In the genomic region with DNA sequence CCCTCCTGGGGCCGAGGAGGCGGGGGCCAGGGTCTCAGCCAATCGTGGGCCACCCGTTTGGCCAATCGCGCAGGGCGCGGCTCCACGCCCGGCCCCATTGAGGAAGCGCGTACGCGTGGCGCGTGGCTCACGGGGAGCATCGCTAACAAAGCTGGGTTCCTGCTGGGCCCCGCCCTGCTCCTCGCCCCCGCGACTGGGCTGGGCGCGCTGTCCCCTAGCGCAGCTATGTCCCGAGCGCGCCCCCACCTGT, we compare ENCODE assay signal across 12 cellular contexts. TPM values are rescaled to one million over a fixed set of nuclear protein-coding genes. Genes with fewer than 3 reads are reported as not detected.
DNase-seq lines count a peak whose midpoint lies in the region; ATAC-seq and TF ChIP-seq lines count a peak whose summit lies in the region.
"Had no signal": no experiment of that assay in that cellular context is flagged by ENCODE, and none has a peak within 500 bp of the region (broad histone marks: within the 10 kb centered on the region; RNA-seq: fewer than 3 reads in every experiment).

No MANE protein-coding gene starts in this region.

- CTCF ChIA-PET in activated CD4-positive, alpha-beta T cell treated with anti-CD3 and anti-CD28 coated beads for 36 hours (lab: Charles Lee) = interaction anchor here (0.6 kb wide), 1 partner anchor 821 kb away, joined by 4 read pairs; no protein-coding TSS in a partner anchor

- no peak overlapping the region for H3K27ac ChIP-seq in thoracic aorta
- H3K27ac ChIP-seq: SK-N-MC had no signal

- H3K27me3 ChIP-seq in thoracic aorta (replicated peaks; ENCODE audit: insufficient read depth) = no peaks in the 10 kb centered on the region

- H3K9me3 Mint-ChIP-seq in activated CD4-positive, alpha-beta T cell treated with anti-CD3 and anti-CD28 coated beads for 36 hours (ENCODE audit: low read depth) = no peaks in the 10 kb centered on the region
- no peaks in the 10 kb centered on the region for H3K9me3 Mint-ChIP-seq in activated CD4-positive, alpha-beta T cell treated with anti-CD3 and anti-CD28 coated beads, Interleukin-2, amount 10 ng/mL, durations not matched to agents 24 days and 14 days

- peaks cover 13% of the 10 kb centered on the region for H3K4me1 Mint-ChIP-seq in activated CD4-positive, alpha-beta T cell treated with anti-CD3 and anti-CD28 coated beads for 36 hours
- H3K4me1 Mint-ChIP-seq in activated CD4-positive, alpha-beta T cell treated with anti-CD3 and anti-CD28 coated beads, Interleukin-2, amount 10 ng/mL, durations not matched to agents 24 days and 14 days = peaks cover 12% of the 10 kb centered on the region

- H3K27me3 Mint-ChIP-seq in activated CD4-positive, alpha-beta T cell treated with anti-CD3 and anti-CD28 coated beads for 36 hours = peaks cover 29% of the 10 kb centered on the region
- H3K27me3 Mint-ChIP-seq in activated CD4-positive, alpha-beta T cell treated with anti-CD3 and anti-CD28 coated beads, Interleukin-2, amount 10 ng/mL, durations not matched to agents 24 days and 14 days = peaks cover 30% of the 10 kb centered on the region

- no peak overlapping the region for H3K4me3 Mint-ChIP-seq in activated CD4-positive, alpha-beta T cell treated with anti-CD3 and anti-CD28 coated beads for 36 hours
- H3K4me3 Mint-ChIP-seq in activated CD4-positive, alpha-beta T cell treated with anti-CD3 and anti-CD28 coated beads, Interleukin-2, amount 10 ng/mL, durations not matched to agents 24 days and 14 days = no peak overlapping the region

- no peak for TF ChIP-seq CTCF in thoracic aorta (IDR thresholded peaks at IDR 0.05)

- intact Hi-C loops in activated CD4-positive, alpha-beta T cell treated with anti-CD3 and anti-CD28 coated beads for 36 hours (cut with DNase I, micrococcal nuclease) = no loop called here
- intact Hi-C loops in activated CD4-positive, alpha-beta T cell treated with anti-CD3 and anti-CD28 coated beads, Interleukin-2, amount 10 ng/mL, durations not matched to agents 24 days and 14 days (cut with micrococcal nuclease) = no loop called here

- no peaks in the 10 kb centered on the region for H3K36me3 ChIP-seq in thoracic aorta

- peak; percentile 64 for DNase-seq in activated CD4-positive, alpha-beta T cell treated with anti-CD3 and anti-CD28 coated beads for 36 hours
- DNase-seq in activated CD4-positive, alpha-beta T cell treated with anti-CD3 and anti-CD28 coated beads, Interleukin-2, amount 10 ng/mL, durations not matched to agents 24 days and 14 days = no peak
- DNase-seq in central memory CD4-positive, alpha-beta T cell = peak; percentile 23
- peak; percentile 16 for DNase-seq in mucosa of gallbladder (ENCODE audit: low spot score)
- no peak for DNase-seq in thoracic aorta (ENCODE audit: low spot score)
- no peak for DNase-seq in RKO (ENCODE audit: low spot score)
- DNase-seq: MM.1S had no signal

- peak; percentile 45 for ATAC-seq in activated CD4-positive, alpha-beta T cell treated with anti-CD3 and anti-CD28 coated beads for 36 hours
- ATAC-seq in thoracic aorta (ENCODE audit: insufficient number of reproducible peaks, low FRiP score, low read depth) (no peak), GM19455 (IDR thresholded peaks at IDR 0.05; ENCODE audit: unreplicated experiment) (no peak), GM18511 (IDR thresholded peaks at IDR 0.05; ENCODE audit: unreplicated experiment) (no peak)
- ATAC-seq: GM12878 had no signal

- H3K4me3 ChIP-seq in thoracic aorta = peak overlapping the region; percentile 72
- H3K4me3 ChIP-seq: GM12878, SK-N-MC had no signal

- H3K27ac Mint-ChIP-seq in activated CD4-positive, alpha-beta T cell treated with anti-CD3 and anti-CD28 coated beads for 36 hours = no peak overlapping the region
- no peak overlapping the region for H3K27ac Mint-ChIP-seq in activated CD4-positive, alpha-beta T cell treated with anti-CD3 and anti-CD28 coated beads, Interleukin-2, amount 10 ng/mL, durations not matched to agents 24 days and 14 days

- H3K36me3 Mint-ChIP-seq in activated CD4-positive, alpha-beta T cell treated with anti-CD3 and anti-CD28 coated beads for 36 hours (ENCODE audit: low read depth) = no peaks in the 10 kb centered on the region
- no peaks in the 10 kb centered on the region for H3K36me3 Mint-ChIP-seq in activated CD4-positive, alpha-beta T cell treated with anti-CD3 and anti-CD28 coated beads, Interleukin-2, amount 10 ng/mL, durations not matched to agents 24 days and 14 days (ENCODE audit: low read depth)

- H3K9me3 ChIP-seq in thoracic aorta = no peaks in the 10 kb centered on the region

- H3K4me1 ChIP-seq in thoracic aorta (ENCODE audit: control insufficient read depth in 1 of 2, low read depth in 2 of 2) = peaks cover 0 to 26% of the 10 kb centered on the region in 2 donors

- POLR2A ChIA-PET in activated CD4-positive, alpha-beta T cell treated with anti-CD3 and anti-CD28 coated beads for 36 hours (lab: Charles Lee) = no interaction called here

RNA-seq across cellular contexts. Expression of a gene that starts 0.6 kb away (rescaled TPM):
- total RNA-seq in activated CD4-positive, alpha-beta T cell treated with anti-CD3 and anti-CD28 coated beads for 36 hours = 1 to 10 TPM; 2.0 to 2.7 TPM
- total RNA-seq in activated CD4-positive, alpha-beta T cell treated with anti-CD3 and anti-CD28 coated beads, Interleukin-2, amount 10 ng/mL, durations not matched to agents 24 days and 14 days = 0.62 and 0.96 TPM in 2 replicates
- 1.1 TPM for total RNA-seq in mucosa of gallbladder
- under 1 TPM; 0.41 to 0.78 TPM for total RNA-seq in thoracic aorta
- total RNA-seq: GM12878, skeletal muscle tissue had no signal

RNA-seq across cellular contexts. Expression of a gene that starts 30.7 kb away (rescaled TPM):
- total RNA-seq in activated CD4-positive, alpha-beta T cell treated with anti-CD3 and anti-CD28 coated beads for 36 hours = 1 to 10 TPM; 6.7 to 8.3 TPM
- 2.4 and 2.6 TPM in 2 replicates for total RNA-seq in activated CD4-positive, alpha-beta T cell treated with anti-CD3 and anti-CD28 coated beads, Interleukin-2, amount 10 ng/mL, durations not matched to agents 24 days and 14 days
- total RNA-seq in mucosa of gallbladder = 1.6 TPM
- total RNA-seq in thoracic aorta = 1 to 10 TPM; 1.1 to 4.3 TPM

RNA-seq across cellular contexts. Expression of a gene that starts 30.8 kb away (rescaled TPM):
- total RNA-seq in activated CD4-positive, alpha-beta T cell treated with anti-CD3 and anti-CD28 coated beads for 36 hours = 1 to 10 TPM; 6.0 to 7.6 TPM
- 2.4 and 2.6 TPM in 2 replicates for total RNA-seq in activated CD4-positive, alpha-beta T cell treated with anti-CD3 and anti-CD28 coated beads, Interleukin-2, amount 10 ng/mL, durations not matched to agents 24 days and 14 days
- total RNA-seq in mucosa of gallbladder = 1.1 TPM
- 1 to 10 TPM; 2.5 to 6.9 TPM for total RNA-seq in thoracic aorta
- total RNA-seq: GM12878 had no signal

Comparison
In these comparisons a context has a peak if more than half of its experiments do, and no peak if none do; other contexts are left out.
1. DNase-seq: peak in activated CD4-positive, alpha-beta T cell treated with anti-CD3 and anti-CD28 coated beads for 36 hours (single experiment), central memory CD4-positive, alpha-beta T cell (single experiment) and mucosa of gallbladder (single experiment); none in activated CD4-positive, alpha-beta T cell treated with anti-CD3 and anti-CD28 coated beads, Interleukin-2, amount 10 ng/mL, durations not matched to agents 24 days and 14 days (single experiment), thoracic aorta (single experiment) and RKO (single experiment).